9 cellular contexts compared by ENCODE assay signal in the genomic region with DNA sequence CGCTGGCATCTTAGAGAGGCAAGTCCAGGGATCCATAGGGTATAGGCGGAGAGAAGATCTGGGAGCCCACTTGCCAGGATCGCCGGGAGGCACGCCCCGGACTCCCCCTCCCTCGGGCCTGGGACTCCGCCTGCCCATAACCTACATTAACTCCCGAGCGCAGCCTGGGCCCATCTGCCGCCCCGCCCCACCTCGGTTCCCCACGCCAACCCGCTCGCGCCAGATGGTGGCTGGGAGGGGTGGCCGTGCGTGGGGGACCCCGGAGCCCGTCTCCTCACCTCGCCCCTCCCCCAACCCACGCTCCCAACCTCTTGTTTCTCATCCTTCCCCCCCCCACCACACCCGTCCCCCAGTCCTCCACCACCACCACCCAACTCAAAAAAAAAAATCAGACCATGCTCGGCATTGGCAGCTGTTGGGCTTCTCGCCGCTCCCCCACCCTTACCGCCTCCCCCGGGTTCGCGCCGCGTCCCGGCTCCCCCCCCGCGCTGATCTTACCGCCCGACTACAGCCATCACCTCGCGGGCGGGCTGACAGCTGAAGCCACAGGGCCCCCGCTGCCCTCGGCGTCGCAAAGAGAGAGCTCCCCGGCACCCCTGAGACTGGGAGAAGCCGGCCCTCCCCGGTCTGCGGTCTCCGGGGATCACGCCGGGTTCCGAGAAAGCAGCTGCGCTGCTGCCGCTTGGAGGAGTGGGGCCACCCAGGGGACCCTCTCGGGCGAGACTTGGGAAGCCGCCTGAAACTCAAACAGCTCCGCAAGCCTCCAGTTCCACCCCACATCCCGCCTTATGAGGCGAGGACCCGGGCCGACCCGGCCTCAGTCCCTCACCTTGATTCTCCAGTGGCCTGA. TPM values are rescaled to one million over a fixed set of nuclear protein-coding genes. Genes with fewer than 3 reads are reported as not detected.
A peak's percentile ranks its signal among the peaks of the same experiment; 100 is the strongest.
DNase-seq lines count a peak whose midpoint lies in the region; ATAC-seq, FAIRE-seq and TF ChIP-seq lines count a peak whose summit lies in the region.
"Had no signal": no experiment of that assay in that cellular context is flagged by ENCODE, and none has a peak within 500 bp of the region (broad histone marks: within the 10 kb centered on the region; RNA-seq: fewer than 3 reads in every experiment).

No MANE protein-coding gene starts in this region.

- no peak overlapping the region for H3K27ac ChIP-seq in parathyroid adenoma

- H3K4me2 ChIP-seq in parathyroid adenoma (ENCODE audit: low read length): peak overlapping the region; percentile 81

- no peaks in the 10 kb centered on the region for H3K9me3 ChIP-seq in parathyroid adenoma (ENCODE audit: control insufficient read depth, low read length)

- TF ChIP-seq CTCF in GM12865 (IDR thresholded peaks at IDR 0.05; ENCODE audit: insufficient read depth, low read depth, low read length, missing control alignments): no peak
- no peak for TF ChIP-seq CTCF in parathyroid adenoma (IDR thresholded peaks at IDR 0.05)

- H3K4me3 ChIP-seq in GM12865 (ENCODE audit: low read depth, low read length) (peak overlapping the region; percentile 10), parathyroid adenoma (ENCODE audit: low read depth, low read length) (no peak overlapping the region)

- no peak for FAIRE-seq in GM12891 (lab: Jason Lieb, UNC)

- TF ChIP-seq POLR2A in GM12891 (IDR thresholded peaks at IDR 0.05; ENCODE audit: low read depth, low read length): no peak

- DNase-seq in GM12865 (ENCODE audit: low read depth) (no peak), NCI-H524 (lab: John Stamatoyannopoulos, UW) (peak; percentile 86 to 88), dermis blood vessel endothelial cell (peak; percentile 20), GM12891 (ENCODE audit: insufficient read length, low spot score) (no peak), occipital lobe (lab: John Stamatoyannopoulos, UW) (no peak)

- H3K36me3 ChIP-seq in parathyroid adenoma (ENCODE audit: control insufficient read depth, insufficient read depth, low read length): no peaks in the 10 kb centered on the region

- no peak overlapping the region for H3K9ac ChIP-seq in parathyroid adenoma

- peaks cover 5% of the 10 kb centered on the region for H3K27me3 ChIP-seq in parathyroid adenoma (ENCODE audit: control insufficient read depth, insufficient read depth, low read length)

- H3K79me2 ChIP-seq in parathyroid adenoma: no peaks in the 10 kb centered on the region

- ATAC-seq in HG03354 (IDR thresholded peaks at IDR 0.05; ENCODE audit: poor library complexity, severe bottlenecking, unreplicated experiment) (no peak), GM19351 (IDR thresholded peaks at IDR 0.05; ENCODE audit: unreplicated experiment) (no peak)

- peaks cover 2% of the 10 kb centered on the region for H3K4me1 ChIP-seq in parathyroid adenoma

- peak overlapping the region; percentile 60 for H2AFZ ChIP-seq in parathyroid adenoma

TF ChIP-seq in GM12891, 5 proteins besides CTCF, POLR2A, EP300 and RAD21:
- TF ChIP-seq SPI1 (IDR thresholded peaks at IDR 0.05; ENCODE audit: low read depth, low read length) (no peak), TAF1 (IDR thresholded peaks at IDR 0.05; ENCODE audit: low read depth, low read length) (no peak), POU2F2 (IDR thresholded peaks at IDR 0.05; ENCODE audit: low read depth, low read length) (no peak), POLR2AphosphoS5 (IDR thresholded peaks at IDR 0.05; ENCODE audit: low read depth, low read length) (no peak), PAX5 (IDR thresholded peaks at IDR 0.05; ENCODE audit: insufficient read depth, low read length, severe bottlenecking) (no peak)

RNA-seq across cellular contexts. Expression of a gene that starts 1.4 kb away (rescaled TPM):
- total RNA-seq in dermis blood vessel endothelial cell: 128 and 158 TPM in 2 replicates
- 0.09 TPM for polyA plus RNA-seq in GM12891 (2012; ENCODE audit: low read depth, missing spikeins)
- total RNA-seq in occipital lobe: 4.8 TPM

RNA-seq across cellular contexts. Expression of a gene that starts 25.5 kb away (rescaled TPM):
- total RNA-seq in dermis blood vessel endothelial cell (2.2 and 2.9 TPM in 2 replicates), occipital lobe (4.2 TPM)
- polyA plus RNA-seq in GM12891 (2012; ENCODE audit: low read depth, missing spikeins): 5.5 TPM

RNA-seq across cellular contexts. Expression of a gene that starts 33.5 kb away (rescaled TPM):
- total RNA-seq in dermis blood vessel endothelial cell: 64.1 and 67.2 TPM in 2 replicates
- polyA plus RNA-seq in GM12891 (2012; ENCODE audit: low read depth, missing spikeins): 7.8 TPM
- 27.5 TPM for total RNA-seq in occipital lobe

RNA-seq across cellular contexts. Expression of a gene that starts 53.7 kb away (rescaled TPM):
- total RNA-seq in dermis blood vessel endothelial cell (0.17 TPM in 1 of 2 replicates, not detected in the other), occipital lobe (10.8 TPM)
- 14.7 TPM for polyA plus RNA-seq in GM12891 (2012; ENCODE audit: low read depth, missing spikeins)
- total RNA-seq: LHCN-M2 had no signal

Comparison
In these comparisons a context has a peak if more than half of its experiments do, and no peak if none do; other contexts are left out.
1. DNase-seq: peak in NCI-H524 (2 of 2) and dermis blood vessel endothelial cell (single experiment); none in GM12865 (single experiment), GM12891 (single experiment) and occipital lobe (single experiment).
2. RNA of a gene that starts 1.4 kb away (total RNA-seq): 128 to 158 TPM in dermis blood vessel endothelial cell; 4.8 TPM in occipital lobe (single experiment); every median in the first group is over 10 times any median in the second.